In genomic region chr16:13950821-13951547, GRCh38 we compare ENCODE assay signal across 1 cellular context.
TF ChIP-seq lines count a peak whose summit lies in the region.

No MANE protein-coding gene starts in this region.

TF ChIP-seq in HepG2, 621 proteins besides CTCF, POLR2A, EP300 and RAD21 (continued from another document):
- TF ChIP-seq MAFK (conservative IDR thresholded peaks at IDR 0.05 in 1 of 2, IDR thresholded peaks at IDR 0.05 in 1 of 2; ENCODE audit: low read length in 2 of 2): peak; percentile 81 to 91
- TF ChIP-seq HOMEZ (CRISPR knock-in tag; IDR thresholded peaks at IDR 0.05; ENCODE audit: low read depth): no peak
- no peak for TF ChIP-seq PHB2 (IDR thresholded peaks at IDR 0.05; ENCODE audit: partially characterized antibody)
- peak; percentile 83 for TF ChIP-seq MAFF (IDR thresholded peaks at IDR 0.05; ENCODE audit: low read depth, low read length)
- TF ChIP-seq ZFP36 (IDR thresholded peaks at IDR 0.05; ENCODE audit: borderline replicate concordance, low read depth, low read length, partially characterized antibody): no peak
- no peak for TF ChIP-seq MAFG (CRISPR knock-in tag; IDR thresholded peaks at IDR 0.05)
- no peak for TF ChIP-seq ZNF281 (CRISPR knock-in tag; IDR thresholded peaks at IDR 0.05; ENCODE audit: borderline replicate concordance)
- no peak for TF ChIP-seq CEBPZ (IDR thresholded peaks at IDR 0.05; ENCODE audit: low read length)
- no peak for TF ChIP-seq ZNF552 (CRISPR knock-in tag; IDR thresholded peaks at IDR 0.05; ENCODE audit: borderline replicate concordance)
